6 cellular contexts compared by ENCODE assay signal in the genomic region with DNA sequence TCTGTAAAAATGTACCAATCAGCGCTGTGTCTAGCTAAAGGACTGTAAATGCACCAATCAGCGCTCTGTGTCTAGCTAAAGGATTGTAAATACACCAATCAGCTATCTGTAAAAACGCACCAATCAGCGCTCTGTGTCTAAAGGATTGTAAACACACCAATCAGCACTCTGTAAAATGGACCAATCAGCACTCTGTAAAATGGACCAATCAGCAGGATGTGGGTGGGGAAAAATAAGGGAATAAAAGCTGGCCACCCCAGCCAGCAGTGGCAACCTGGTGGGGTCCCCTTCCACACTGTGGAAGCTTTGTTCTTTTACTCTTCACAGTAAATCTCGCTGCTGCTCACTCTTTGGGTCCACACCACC. TPM values are rescaled to one million over a fixed set of nuclear protein-coding genes. Genes with fewer than 3 reads are reported as not detected.
"Had no signal": no experiment of that assay in that cellular context is flagged by ENCODE, and none has a peak within 500 bp of the region (broad histone marks: within the 10 kb centered on the region; RNA-seq: fewer than 3 reads in every experiment).

No MANE protein-coding gene starts in this region.

RNA-seq across cellular contexts. Expression of a gene that starts 23.2 kb away (rescaled TPM):
- total RNA-seq: dermis blood vessel endothelial cell, glomerular endothelial cell, kidney epithelial cell, lower lobe of right lung, lung microvascular endothelial cell had no signal
- polyA plus RNA-seq: keratinocyte had no signal
